Comparison of ENCODE assay signal across 8 cellular contexts in the genomic region with DNA sequence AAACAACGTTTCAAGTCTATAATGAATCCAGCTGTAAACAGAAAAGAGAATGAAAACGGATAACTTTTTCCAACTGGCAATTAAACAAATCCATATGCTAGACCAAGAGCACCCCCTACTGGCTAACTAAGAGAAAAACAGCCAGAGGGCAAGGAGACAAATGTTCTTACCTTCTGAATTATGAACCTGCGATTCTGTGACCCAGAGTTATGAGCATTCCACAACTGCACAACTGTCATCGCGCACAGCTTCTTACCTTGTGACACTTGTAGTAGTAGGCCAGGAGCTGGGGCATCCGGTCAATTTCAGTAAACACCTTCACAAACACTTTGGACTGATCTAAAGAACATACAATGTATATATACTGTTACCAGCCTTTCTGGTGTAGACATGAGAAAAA. TPM values are rescaled to one million over a fixed set of nuclear protein-coding genes. Genes with fewer than 3 reads are reported as not detected.
DNase-seq lines count a peak whose midpoint lies in the region; ATAC-seq and TF ChIP-seq lines count a peak whose summit lies in the region.

No MANE protein-coding gene starts in this region.

- CTCF ChIA-PET in RWPE1 (lab: Yijun Ruan, JAX): interaction anchor here (0.6 to 1.6 kb wide), 13 partner anchors 9 to 727 kb away, joined by 3 to 6 read pairs (median 3); partner anchors contain the start of gene SCNN1G

- no peaks in the 10 kb centered on the region for H3K9me3 Mint-ChIP-seq in naive B cell
- H3K9me3 Mint-ChIP-seq in stimulated activated memory B cell treated with anti-CD40 and anti-IgM and Interleukin-4, amounts not matched to agents 10 μg/mL and 1 μg/mL and 100 μg/mL, for 72 hours: no peaks in the 10 kb centered on the region

- DNase-seq in EL (peak; percentile 62), NB4 (ENCODE audit: low read depth) (peak; percentile 78), RWPE1 (ENCODE audit: low spot score) (peak; percentile 57), epithelial cell of esophagus (ENCODE audit: low read depth) (peak; percentile 84), naive B cell (peak; percentile 58)

- no peaks in the 10 kb centered on the region for H3K27me3 Mint-ChIP-seq in naive B cell
- H3K27me3 Mint-ChIP-seq in stimulated activated memory B cell treated with anti-CD40 and anti-IgM and Interleukin-4, amounts not matched to agents 10 μg/mL and 1 μg/mL and 100 μg/mL, for 72 hours: no peaks in the 10 kb centered on the region

- no peak overlapping the region for H3K4me3 Mint-ChIP-seq in naive B cell
- no peak overlapping the region for H3K4me3 Mint-ChIP-seq in stimulated activated memory B cell treated with anti-CD40 and anti-IgM and Interleukin-4, amounts not matched to agents 10 μg/mL and 1 μg/mL and 100 μg/mL, for 72 hours

- peaks cover 3 to 4% of the 10 kb centered on the region in 2 donors for H3K36me3 Mint-ChIP-seq in naive B cell
- peaks cover 44% of the 10 kb centered on the region for H3K36me3 Mint-ChIP-seq in stimulated activated memory B cell treated with anti-CD40 and anti-IgM and Interleukin-4, amounts not matched to agents 10 μg/mL and 1 μg/mL and 100 μg/mL, for 72 hours

- peaks cover 0 to 6% (median 0%) of the 10 kb centered on the region in 3 donors for H3K4me1 Mint-ChIP-seq in naive B cell
- no peaks in the 10 kb centered on the region for H3K4me1 Mint-ChIP-seq in stimulated activated memory B cell treated with anti-CD40 and anti-IgM and Interleukin-4, amounts not matched to agents 10 μg/mL and 1 μg/mL and 100 μg/mL, for 72 hours

- TF ChIP-seq CTCF in 22Rv1 (IDR thresholded peaks at IDR 0.05) (peak; percentile 81), NB4 (IDR thresholded peaks at IDR 0.05; ENCODE audit: low read depth, low read length) (peak; percentile 71), RWPE1 (conservative IDR thresholded peaks at IDR 0.05; ENCODE audit: low read depth) (peak; percentile 82), epithelial cell of esophagus (IDR thresholded peaks at IDR 0.05; ENCODE audit: insufficient read depth, low read depth, low read length, missing control alignments) (peak; percentile 81)

- POLR2A ChIA-PET in RWPE1 (lab: Yijun Ruan, JAX; ENCODE audit: low non-redundant PET): no interaction called here

- H3K27ac ChIP-seq in 22Rv1: no peak overlapping the region
- no peak overlapping the region for H3K27ac ChIP-seq in RWPE1

- TF ChIP-seq POLR2A in NB4 (IDR thresholded peaks at IDR 0.05; ENCODE audit: extremely low read depth, insufficient read length) (no peak), GM18505 (IDR thresholded peaks at IDR 0.05; ENCODE audit: borderline replicate concordance, extremely low read depth, insufficient read depth, insufficient read length) (no peak)

- H3K27ac Mint-ChIP-seq in naive B cell: no peak overlapping the region
- H3K27ac Mint-ChIP-seq in stimulated activated memory B cell treated with anti-CD40 and anti-IgM and Interleukin-4, amounts not matched to agents 10 μg/mL and 1 μg/mL and 100 μg/mL, for 72 hours: no peak overlapping the region

- H3K4me3 ChIP-seq in NB4 (ENCODE audit: low read depth, low read length) (no peak overlapping the region), epithelial cell of esophagus (ENCODE audit: low read length) (no peak overlapping the region)

- ATAC-seq in naive B cell (ENCODE audit: low read depth in 2 of 2): no peak
- ATAC-seq in GM18505 (IDR thresholded peaks at IDR 0.05; ENCODE audit: unreplicated experiment): no peak
- no peak for ATAC-seq in stimulated activated memory B cell treated with anti-CD40 and anti-IgM and Interleukin-4, amounts not matched to agents 10 μg/mL and 1 μg/mL and 100 μg/mL, for 72 hours

RNA-seq across cellular contexts. Expression of gene COG7, which starts 18.6 kb away (rescaled TPM):
- polyA plus RNA-seq in naive B cell (ENCODE audit: low read depth in 6 of 6): 10 to 100 TPM in 1 of 6 donors, 1 to 10 TPM in 5; 5.8 to 19.3 (median 8.8) TPM
